1 cellular context compared by ENCODE assay signal in the genomic region with DNA sequence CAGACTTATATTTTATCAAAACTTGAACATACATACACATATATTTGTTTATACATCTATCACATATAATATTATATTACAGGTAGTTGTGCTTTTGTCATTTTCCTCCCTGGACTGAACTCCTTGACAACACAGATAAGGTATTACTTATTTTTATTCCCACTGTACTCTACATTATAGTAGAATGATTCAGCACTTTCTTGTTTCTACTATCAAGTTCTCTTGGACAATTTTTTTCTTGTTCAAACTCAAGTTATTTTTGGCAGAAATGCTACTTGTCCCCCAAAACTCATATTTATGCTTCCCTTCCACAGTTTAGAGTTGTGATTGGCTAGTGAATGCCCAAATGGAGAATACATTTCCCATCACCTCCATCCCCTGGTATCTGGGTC.
TF ChIP-seq lines count a peak whose summit lies in the region.

No MANE protein-coding gene starts in this region.

TF ChIP-seq in IMR-90, 13 proteins besides CTCF, POLR2A, EP300 and RAD21:
- TF ChIP-seq CHD1 (IDR thresholded peaks at IDR 0.05; ENCODE audit: low read depth, low read length), result no peak
- TF ChIP-seq NFE2L2 (IDR thresholded peaks at IDR 0.05; ENCODE audit: low read depth, low read length), result peak; percentile 89
- TF ChIP-seq FOS (IDR thresholded peaks at IDR 0.05; ENCODE audit: low read depth, low read length), result no peak
- TF ChIP-seq CEBPB (IDR thresholded peaks at IDR 0.05; ENCODE audit: low read depth, low read length), result no peak
- no peak for TF ChIP-seq BHLHE40 (IDR thresholded peaks at IDR 0.05; ENCODE audit: low read depth, low read length)
- TF ChIP-seq MAFK (IDR thresholded peaks at IDR 0.05; ENCODE audit: low read depth, low read length), result peak; percentile 30; the same call in 1 of the 2 replicates
- no peak for TF ChIP-seq MAZ (IDR thresholded peaks at IDR 0.05; ENCODE audit: borderline replicate concordance, low read depth, low read length)
TF ChIP-seq in IMR-90: peak in this region for 2.
